In genomic region chr1:228415221-228415620, GRCh38 we compare ENCODE assay signal across 14 cellular contexts. TPM values are rescaled to one million over a fixed set of nuclear protein-coding genes. Genes with fewer than 3 reads are reported as not detected.
DNase-seq lines count a peak whose midpoint lies in the region; ATAC-seq and TF ChIP-seq lines count a peak whose summit lies in the region.
"Had no signal": no experiment of that assay in that cellular context is flagged by ENCODE, and none has a peak within 500 bp of the region (broad histone marks: within the 10 kb centered on the region; RNA-seq: fewer than 3 reads in every experiment).

No MANE protein-coding gene starts in this region.

- H3K23ac ChIP-seq in mesendoderm (ENCODE audit: low read length), result no peak overlapping the region

- H3K18ac ChIP-seq in mesendoderm (ENCODE audit: low read length), result no peak overlapping the region

- no peaks in the 10 kb centered on the region for H3K9me3 ChIP-seq in esophagus squamous epithelium

- intact Hi-C loops in Right ventricle myocardium superior (cut with DNase I), result no loop called here
- intact Hi-C loops in cardiac septum (cut with DNase I), result no loop called here
- intact Hi-C loops in activated T-helper 2 cell treated with anti-CD3 and anti-CD28 coated beads, Interferon-gamma antibody, Interleukin-2, Interleukin-4, amounts not matched to agents 10 μg/mL and 5 μg/mL and 100 μg/mL, durations not matched to agents 14 hours and 24 hours and 36 hours (cut with micrococcal nuclease), result no loop called here
- intact Hi-C loops in CD14-positive monocyte (cut with micrococcal nuclease), result no loop called here
- intact Hi-C loops in esophagus squamous epithelium (cut with DNase I), result no loop called here

- H3K4me3 ChIP-seq in mesendoderm (ENCODE audit: low read length) (no peak overlapping the region), esophagus squamous epithelium (no peak overlapping the region)

- WGBS in mesendoderm (ENCODE audit: extremely low coverage, insufficient coverage, low lambda C conversion rate), result no CpG with 5 or more reads among the region's 7 CpGs
- 61 to 83% methylated on average over 7 of the region's 7 CpGs for WGBS in esophagus squamous epithelium, 2 donors

- H3K4me3 Mint-ChIP-seq in activated T-helper 2 cell treated with anti-CD3 and anti-CD28 coated beads, Interferon-gamma antibody, Interleukin-2, Interleukin-4, amounts not matched to agents 10 μg/mL and 5 μg/mL and 100 μg/mL, durations not matched to agents 14 hours and 24 hours and 36 hours (ENCODE audit: low read depth), result peak overlapping the region; percentile 38
- peak overlapping the region in 1 of 2 donors; percentile 86 for H3K4me3 Mint-ChIP-seq in CD14-positive monocyte

- peaks cover 21% of the 10 kb centered on the region for H3K27me3 Mint-ChIP-seq in activated T-helper 2 cell treated with anti-CD3 and anti-CD28 coated beads, Interferon-gamma antibody, Interleukin-2, Interleukin-4, amounts not matched to agents 10 μg/mL and 5 μg/mL and 100 μg/mL, durations not matched to agents 14 hours and 24 hours and 36 hours (ENCODE audit: low read depth)
- peaks cover 49 to 62% (median 58%) of the 10 kb centered on the region in 3 donors for H3K27me3 Mint-ChIP-seq in CD14-positive monocyte (ENCODE audit: low read depth in 3 of 3)

- no peak for TF ChIP-seq CTCF in CD14-positive monocyte (IDR thresholded peaks at IDR 0.05)
- TF ChIP-seq CTCF in esophagus squamous epithelium (IDR thresholded peaks at IDR 0.05), result no peak

- H2BK15ac ChIP-seq in mesendoderm (replicated peaks; ENCODE audit: low read depth), result no peak overlapping the region

- DNase-seq in Right ventricle myocardium superior (no peak), cardiac septum (ENCODE audit: low spot score) (no peak), mesendoderm (no peak), CD14-positive monocyte (ENCODE audit: low spot score) (no peak), esophagus squamous epithelium (lab: John Stamatoyannopoulos, UW) (no peak), ureter (ENCODE audit: low spot score) (no peak)
- no peak for DNase-seq in activated T-helper 2 cell treated with anti-CD3 and anti-CD28 coated beads, Interferon-gamma antibody, Interleukin-2, Interleukin-4, amounts not matched to agents 10 μg/mL and 5 μg/mL and 100 μg/mL, durations not matched to agents 14 hours and 24 hours and 36 hours (ENCODE audit: low spot score)
- DNase-seq: H7; kidney; stimulated activated CD4-positive, alpha-beta T cell treated with anti-CD3 and anti-CD28 coated beads, Interleukin-12 subunit alpha, Interleukin-12 subunit beta, amount 100 ng/mL, for 4 hours; WERI-Rb-1 had no signal

- H3K27ac Mint-ChIP-seq in activated T-helper 2 cell treated with anti-CD3 and anti-CD28 coated beads, Interferon-gamma antibody, Interleukin-2, Interleukin-4, amounts not matched to agents 10 μg/mL and 5 μg/mL and 100 μg/mL, durations not matched to agents 14 hours and 24 hours and 36 hours, result no peak overlapping the region
- no peak overlapping the region for H3K27ac Mint-ChIP-seq in CD14-positive monocyte

- no peak overlapping the region for H2AK5ac ChIP-seq in mesendoderm (ENCODE audit: low read length)

- H3K36me3 ChIP-seq in mesendoderm (ENCODE audit: control insufficient read depth, insufficient read depth, low read length) (no peaks in the 10 kb centered on the region), esophagus squamous epithelium (peaks cover 0 to 9% (median 0%) of the 10 kb centered on the region in 3 donors)
- H3K36me3 ChIP-seq: WERI-Rb-1 had no signal

- H3K9me3 Mint-ChIP-seq in activated T-helper 2 cell treated with anti-CD3 and anti-CD28 coated beads, Interferon-gamma antibody, Interleukin-2, Interleukin-4, amounts not matched to agents 10 μg/mL and 5 μg/mL and 100 μg/mL, durations not matched to agents 14 hours and 24 hours and 36 hours, result no peaks in the 10 kb centered on the region
- peaks cover 0 to 9% (median 4%) of the 10 kb centered on the region in 7 donors for H3K9me3 Mint-ChIP-seq in CD14-positive monocyte

- H3K4me2 ChIP-seq in mesendoderm (ENCODE audit: low read length), result no peak overlapping the region

- no peak overlapping the region for H4K8ac ChIP-seq in mesendoderm (ENCODE audit: low read depth, low read length)

- H3K4me1 Mint-ChIP-seq in activated T-helper 2 cell treated with anti-CD3 and anti-CD28 coated beads, Interferon-gamma antibody, Interleukin-2, Interleukin-4, amounts not matched to agents 10 μg/mL and 5 μg/mL and 100 μg/mL, durations not matched to agents 14 hours and 24 hours and 36 hours (ENCODE audit: low read depth), result peaks cover 11% of the 10 kb centered on the region
- peaks cover 13% of the 10 kb centered on the region for H3K4me1 Mint-ChIP-seq in CD14-positive monocyte

- H3K36me3 Mint-ChIP-seq in activated T-helper 2 cell treated with anti-CD3 and anti-CD28 coated beads, Interferon-gamma antibody, Interleukin-2, Interleukin-4, amounts not matched to agents 10 μg/mL and 5 μg/mL and 100 μg/mL, durations not matched to agents 14 hours and 24 hours and 36 hours (ENCODE audit: low read depth), result peaks cover 7% of the 10 kb centered on the region
- peaks cover 17 to 23% of the 10 kb centered on the region in 2 donors for H3K36me3 Mint-ChIP-seq in CD14-positive monocyte

- no peak overlapping the region for H3K4ac ChIP-seq in mesendoderm (ENCODE audit: low read depth, low read length)

- TF ChIP-seq POLR2A in esophagus squamous epithelium (IDR thresholded peaks at IDR 0.05), result no peak

- H4K5ac ChIP-seq in mesendoderm (ENCODE audit: low read length), result no peak overlapping the region

- peaks cover 14% of the 10 kb centered on the region for H3K4me1 ChIP-seq in mesendoderm (ENCODE audit: control insufficient read depth, low read depth, low read length)
- peaks cover 17 to 46% (median 18%) of the 10 kb centered on the region in 3 donors for H3K4me1 ChIP-seq in esophagus squamous epithelium

- peak overlapping the region; percentile 23 for H3K9ac ChIP-seq in mesendoderm (ENCODE audit: low read length)

- no peak overlapping the region for H3K56ac ChIP-seq in mesendoderm (ENCODE audit: low read length)

- no peak overlapping the region for H2BK5ac ChIP-seq in mesendoderm (ENCODE audit: low read length)

- H2BK120ac ChIP-seq in mesendoderm (ENCODE audit: low read depth, low read length), result no peak overlapping the region

- peak; percentile 5 for ATAC-seq in Right ventricle myocardium superior (ENCODE audit: poor library complexity)

- H3K27me3 ChIP-seq in mesendoderm (ENCODE audit: insufficient read depth, low read length, poor library complexity), result no peaks in the 10 kb centered on the region
- peaks cover 0 to 51% (median 7%) of the 10 kb centered on the region in 4 donors for H3K27me3 ChIP-seq in esophagus squamous epithelium

- no peaks in the 10 kb centered on the region for H3K79me2 ChIP-seq in mesendoderm (ENCODE audit: control insufficient read depth, insufficient read depth, low read length)

- H3K27ac ChIP-seq in mesendoderm (ENCODE audit: low read depth, low read length) (no peak overlapping the region), temporal lobe (ENCODE audit: low read depth, low read length) (peak overlapping the region; percentile 74), esophagus squamous epithelium (no peak overlapping the region)

- no peaks in the 10 kb centered on the region for H3K79me1 ChIP-seq in mesendoderm (ENCODE audit: low read length)

RNA-seq across cellular contexts. Expression of gene TRIM17, which starts 1.4 kb away (rescaled TPM):
- total RNA-seq in Right ventricle myocardium superior, result 0.32 TPM
- total RNA-seq in cardiac septum, result 0.46 TPM
- total RNA-seq in activated T-helper 2 cell treated with anti-CD3 and anti-CD28 coated beads, Interferon-gamma antibody, Interleukin-2, Interleukin-4, amounts not matched to agents 10 μg/mL and 5 μg/mL and 100 μg/mL, durations not matched to agents 14 hours and 24 hours and 36 hours, result 2.3 and 2.7 TPM in 2 replicates
- polyA plus RNA-seq in mesendoderm (2013, experiment 1 of 2), result 1.4 TPM
- 1.1 TPM for polyA plus RNA-seq in mesendoderm (2013, experiment 2 of 2)
- total RNA-seq in temporal lobe, result 2.2 TPM
- not detected for polyA plus RNA-seq in CD14-positive monocyte
- total RNA-seq in esophagus squamous epithelium, result 1 to 10 TPM in 2 of 4 donors, under 1 TPM in 2; 0.13 to 3.0 (median 0.99) TPM
- total RNA-seq in ureter, result 22.6 TPM
- total RNA-seq: glomerular endothelial cell, M059J had no signal

RNA-seq across cellular contexts. Expression of gene TRIM11, which starts 8.6 kb away (rescaled TPM):
- total RNA-seq in Right ventricle myocardium superior (6.2 TPM), cardiac septum (7.3 TPM), temporal lobe (10.8 TPM), esophagus squamous epithelium (10 to 100 TPM; 15.2 to 30.8 (median 20.6) TPM), ureter (40.1 TPM)
- 58.3 and 60.5 TPM in 2 replicates for total RNA-seq in activated T-helper 2 cell treated with anti-CD3 and anti-CD28 coated beads, Interferon-gamma antibody, Interleukin-2, Interleukin-4, amounts not matched to agents 10 μg/mL and 5 μg/mL and 100 μg/mL, durations not matched to agents 14 hours and 24 hours and 36 hours
- 15.8 TPM for polyA plus RNA-seq in mesendoderm (2013, experiment 1 of 2)
- 15.4 TPM for polyA plus RNA-seq in mesendoderm (2013, experiment 2 of 2)
- polyA plus RNA-seq in CD14-positive monocyte, result 1 to 10 TPM; 9.1 to 9.4 TPM
